Comparison of ENCODE assay signal across 23 cellular contexts in the genomic region with DNA sequence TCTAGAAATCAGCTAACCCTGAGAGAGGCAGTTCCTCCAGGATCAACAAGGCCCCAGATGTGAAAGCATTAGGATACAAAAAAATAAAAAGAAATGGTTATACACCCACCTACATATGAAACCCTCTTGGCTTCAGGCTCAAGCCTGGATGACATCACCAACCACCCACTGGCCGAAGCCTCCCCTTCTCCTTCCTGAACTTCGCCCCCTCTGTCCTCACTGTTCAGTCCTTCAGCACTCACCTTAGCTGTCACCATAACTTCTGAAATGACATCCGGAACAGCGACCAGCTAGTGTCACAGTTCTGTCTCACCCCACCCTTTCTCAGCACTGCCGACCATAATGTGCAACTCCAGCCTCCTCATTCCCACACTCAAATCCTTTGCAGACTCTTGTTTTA.
"Had no signal": no experiment of that assay in that cellular context is flagged by ENCODE, and none has a peak within 500 bp of the region (broad histone marks: within the 10 kb centered on the region; RNA-seq: fewer than 3 reads in every experiment).

No MANE protein-coding gene starts in this region.

- H3K4me1 ChIP-seq: colonic mucosa, esophagus squamous epithelium, gastrocnemius medialis, spleen, tibial artery had no signal

- H3K27ac ChIP-seq: colonic mucosa, esophagus squamous epithelium, gastrocnemius medialis, spleen, tibial artery had no signal

- H3K9me3 ChIP-seq: colonic mucosa, esophagus squamous epithelium, gastrocnemius medialis, spleen, tibial artery had no signal

- H3K4me3 ChIP-seq: colonic mucosa, esophagus squamous epithelium, gastrocnemius medialis, spleen, tibial artery had no signal

- FAIRE-seq: astrocyte, islet of Langerhans had no signal

- H3K36me3 ChIP-seq: colonic mucosa, esophagus squamous epithelium, gastrocnemius medialis, spleen, tibial artery had no signal

- DNase-seq: activated B cell treated with CpG ODN at 0.5 μM for 24 hours; activated CD4-positive, alpha-beta T cell treated with anti-CD3 and anti-CD28 coated beads for 36 hours; activated CD4-positive, alpha-beta T cell treated with anti-CD3 and anti-CD28 coated beads, Interleukin-2, amount 50 U/mL, for 48 hours; activated CD8-positive, alpha-beta memory T cell treated with anti-CD3 and anti-CD28 coated beads, Interleukin-2, amount 50 U/mL, for 48 hours; activated naive CD4-positive, alpha-beta T cell; activated naive CD8-positive, alpha-beta T cell treated with anti-CD3 and anti-CD28 coated beads for 36 hours; activated T-cell treated with anti-CD3 and anti-CD28 coated beads, Interleukin-2, amount 50 U/mL, for 4 hours; central memory CD4-positive, alpha-beta T cell; colonic mucosa; endodermal cell; esophagus squamous epithelium; gastrocnemius medialis; left cardiac atrium; mesenchymal stem cell; naive B cell; spleen; stimulated activated CD4-positive, alpha-beta T cell treated with anti-CD3 and anti-CD28 coated beads, Interleukin-4, amount 100 ng/mL, for 24 hours; stimulated activated naive CD8-positive, alpha-beta T cell treated with anti-CD3 and anti-CD28 coated beads, Interleukin-15, Interleukin-2, amounts not matched to agents 100 U/mL and 50 U/mL, for 24 hours; substantia nigra; T-helper 9 cell; tibial artery had no signal

- H3K27me3 ChIP-seq: colonic mucosa, esophagus squamous epithelium, gastrocnemius medialis, spleen, tibial artery had no signal

- ATAC-seq: activated CD4-positive, alpha-beta T cell treated with anti-CD3 and anti-CD28 coated beads for 36 hours; activated T-cell treated with anti-CD3 and anti-CD28 coated beads, Interleukin-2, amount 50 U/mL, for 4 hours; gastrocnemius medialis; stimulated activated naive CD8-positive, alpha-beta T cell treated with anti-CD3 and anti-CD28 coated beads, Interleukin-15, Interleukin-2, amounts not matched to agents 100 U/mL and 50 U/mL, for 24 hours had no signal
